ENCODE assay signal across 32 cellular contexts in the genomic region with DNA sequence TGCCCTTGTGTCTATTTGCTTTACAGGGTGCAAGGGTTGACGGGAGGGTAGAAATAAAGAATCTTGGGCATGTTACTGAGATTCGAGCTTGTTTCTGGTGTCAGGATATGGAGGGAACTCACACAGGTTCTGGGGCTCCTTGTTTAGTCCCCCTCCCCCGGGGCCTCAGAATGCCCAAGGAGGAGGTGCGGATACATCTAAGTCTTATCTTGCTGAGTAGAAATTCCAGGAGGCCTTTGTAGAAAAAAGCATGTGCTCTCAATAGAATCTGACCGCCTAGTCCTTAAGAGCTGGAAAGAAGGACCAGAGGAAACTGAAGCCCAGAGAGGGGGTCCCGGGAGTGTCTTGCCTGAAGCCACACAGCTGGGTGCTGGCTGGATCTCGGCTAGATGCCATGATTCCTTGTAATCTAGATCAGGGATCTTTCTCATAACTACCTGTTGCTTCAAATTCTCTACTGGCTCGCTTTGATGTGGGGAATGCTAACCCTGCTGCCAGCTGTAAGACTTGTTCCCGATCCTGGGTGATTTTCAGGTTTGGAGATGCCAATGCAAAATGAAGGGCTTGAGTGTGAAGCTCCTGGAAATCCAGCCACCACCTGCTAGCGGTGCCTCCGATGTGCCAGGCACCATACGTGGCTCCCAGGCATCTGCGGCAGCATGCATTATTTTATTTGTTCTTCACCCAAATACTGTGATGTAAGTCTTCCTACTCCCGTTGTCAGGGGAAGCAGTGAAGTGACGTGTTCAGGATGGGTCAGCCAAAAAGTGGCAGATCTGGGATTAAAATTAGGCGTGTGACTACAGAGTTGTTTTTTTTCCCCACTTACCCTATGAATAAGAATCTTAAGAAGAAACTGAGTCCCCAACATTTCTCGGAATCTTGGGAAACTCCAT.
A peak's percentile ranks its signal among the peaks of the same experiment; 100 is the strongest.
DNase-seq lines count a peak whose midpoint lies in the region; ATAC-seq and TF ChIP-seq lines count a peak whose summit lies in the region.
"Had no signal": no experiment of that assay in that cellular context is flagged by ENCODE, and none has a peak within 500 bp of the region (broad histone marks: within the 10 kb centered on the region; RNA-seq: fewer than 3 reads in every experiment).

No MANE protein-coding gene starts in this region.

- H3K4me1 Mint-ChIP-seq in CD4-positive, alpha-beta memory T cell: no peaks in the 10 kb centered on the region
- H3K4me1 Mint-ChIP-seq: activated CD4-positive, alpha-beta T cell treated with anti-CD3 and anti-CD28 coated beads, Interleukin-2, amount 10 ng/mL, durations not matched to agents 24 days and 14 days; immature natural killer cell had no signal

- intact Hi-C loops in Right ventricle myocardium inferior (cut with DNase I) (no loop called here), cardiac septum (cut with DNase I) (no loop called here), heart right ventricle (cut with DNase I) (no loop called here)
- intact Hi-C loops in CD4-positive, alpha-beta memory T cell (cut with micrococcal nuclease): no loop called here

- no peaks in the 10 kb centered on the region for H3K79me1 ChIP-seq in neuronal stem cell (ENCODE audit: low read depth, low read length)

- WGBS in heart right ventricle, 2 donors: 78 to 83% methylated on average over 17 of the region's 17 CpGs
- WGBS in neuronal stem cell (ENCODE audit: extremely low coverage in 2 of 2, insufficient read length in 2 of 2, insufficient replicate concordance in 1 of 2), 2 donors: no CpG with 5 or more reads among the region's 17 CpGs

- H3K27ac ChIP-seq in heart right ventricle (peak overlapping the region in 6 of 10 donors; percentile 55 to 73 (median 70)), neuronal stem cell (replicated peaks; ENCODE audit: low read length) (no peak overlapping the region)
- no peak overlapping the region for H3K27ac ChIP-seq in CD4-positive, alpha-beta memory T cell (ENCODE audit: low read depth, low read length)
- H3K27ac ChIP-seq: 22Rv1, sigmoid colon, stomach, WERI-Rb-1 had no signal

- no peak overlapping the region for H2BK12ac ChIP-seq in neuronal stem cell (ENCODE audit: low read length)

- H2BK120ac ChIP-seq in neuronal stem cell (ENCODE audit: low read depth, low read length): no peak overlapping the region

- peaks cover 0 to 29% (median 4%) of the 10 kb centered on the region in 9 donors for H3K4me1 ChIP-seq in heart right ventricle
- peaks cover 8 to 16% of the 10 kb centered on the region in 2 donors for H3K4me1 ChIP-seq in neuronal stem cell (ENCODE audit: control insufficient read depth in 2 of 2, insufficient read depth in 1 of 2, low read depth in 1 of 2, low read length in 2 of 2)
- H3K4me1 ChIP-seq in CD4-positive, alpha-beta memory T cell (ENCODE audit: insufficient read depth, low read length): no peaks in the 10 kb centered on the region

- H3K9me3 Mint-ChIP-seq in CD4-positive, alpha-beta memory T cell: no peaks in the 10 kb centered on the region
- H3K9me3 Mint-ChIP-seq: activated CD4-positive, alpha-beta T cell treated with anti-CD3 and anti-CD28 coated beads, Interleukin-2, amount 10 ng/mL, durations not matched to agents 24 days and 14 days; immature natural killer cell had no signal

- DNase-seq in Right ventricle myocardium inferior (ENCODE audit: missing footprints): no peak
- no peak for DNase-seq in cardiac septum (ENCODE audit: low spot score)
- peak in 1 of 2 donors; percentile 38 for DNase-seq in heart right ventricle
- DNase-seq in neuronal stem cell (ENCODE audit: low spot score): no peak
- DNase-seq in CD4-positive, alpha-beta memory T cell: no peak
- no peak for DNase-seq in DMS79 (lab: John Stamatoyannopoulos, UW)
- DNase-seq: activated CD4-positive, alpha-beta T cell treated with anti-CD3 and anti-CD28 coated beads, Interleukin-2, amount 10 ng/mL, durations not matched to agents 24 days and 14 days; C1 segment of cervical spinal cord; Caco-2; caudate nucleus; GDM1; GOT3; immature natural killer cell; mesenchymal stem cell; NCI-H1048; NCI-H2107; NCI-H446; NCI-H748 treated with DMSO at 0.1 percent for 48 hours; sigmoid colon; stimulated activated CD4-positive, alpha-beta T cell treated with anti-CD3 and anti-CD28 coated beads, Interleukin-12 subunit alpha, Interleukin-12 subunit beta, amount 100 ng/mL, for 4 hours; stimulated activated CD4-positive, alpha-beta T cell treated with anti-CD3 and anti-CD28 coated beads, Interleukin-4, amount 100 ng/mL, for 1 hour; stomach; T1000; WERI-Rb-1 had no signal

- peak; percentile 38 for ATAC-seq in Right ventricle myocardium inferior
- peak in 5 of 8 donors; percentile 29 to 60 (median 44) for ATAC-seq in heart right ventricle
- no peak for ATAC-seq in GM19455 (IDR thresholded peaks at IDR 0.05; ENCODE audit: unreplicated experiment)
- no peak for ATAC-seq in GM18907 (IDR thresholded peaks at IDR 0.05; ENCODE audit: unreplicated experiment)
- ATAC-seq: esophagus mucosa, left lobe of liver had no signal

- H3K4me3 ChIP-seq in heart right ventricle: no peak overlapping the region
- no peak overlapping the region for H3K4me3 ChIP-seq in neuronal stem cell (ENCODE audit: low read length in 2 of 2)
- no peak overlapping the region for H3K4me3 ChIP-seq in CD4-positive, alpha-beta memory T cell (ENCODE audit: low read length in 2 of 2)
- H3K4me3 ChIP-seq: sigmoid colon, stomach, tibial nerve had no signal

- H3K4ac ChIP-seq in neuronal stem cell (ENCODE audit: low read length): no peak overlapping the region

- no peak overlapping the region for H2AFZ ChIP-seq in neuronal stem cell (ENCODE audit: low read length)

- no peak for TF ChIP-seq CTCF in heart right ventricle (IDR thresholded peaks at IDR 0.05)

- H3K36me3 Mint-ChIP-seq in CD4-positive, alpha-beta memory T cell: no peaks in the 10 kb centered on the region
- H3K36me3 Mint-ChIP-seq: activated naive CD8-positive, alpha-beta T cell; immature natural killer cell had no signal

- POLR2A ChIA-PET in CD4-positive, alpha-beta memory T cell (lab: Charles Lee; ENCODE audit: partially characterized antibody): no interaction called here

- no peak overlapping the region for H3K14ac ChIP-seq in neuronal stem cell (ENCODE audit: low read length)

- H3K27me3 Mint-ChIP-seq in CD4-positive, alpha-beta memory T cell: no peaks in the 10 kb centered on the region
- H3K27me3 Mint-ChIP-seq: activated naive CD8-positive, alpha-beta T cell; progenitor cell of endocrine pancreas had no signal

- no peak overlapping the region for H3K4me2 ChIP-seq in neuronal stem cell (ENCODE audit: insufficient read depth, low read length, poor library complexity, severe bottlenecking)

- H3K18ac ChIP-seq in neuronal stem cell (ENCODE audit: low read length): no peak overlapping the region

- no peak overlapping the region for H3K23ac ChIP-seq in neuronal stem cell (ENCODE audit: low read depth, low read length, poor library complexity)

- no peaks in the 10 kb centered on the region for H3K36me3 ChIP-seq in heart right ventricle
- no peaks in the 10 kb centered on the region for H3K36me3 ChIP-seq in neuronal stem cell (replicated peaks in 1 of 2; ENCODE audit: control insufficient read depth in 2 of 2, insufficient read depth in 2 of 2, low read length in 2 of 2)
- no peaks in the 10 kb centered on the region for H3K36me3 ChIP-seq in CD4-positive, alpha-beta memory T cell (ENCODE audit: insufficient read depth, low read length)
- H3K36me3 ChIP-seq: sigmoid colon, tibial nerve, WERI-Rb-1 had no signal

- H2BK5ac ChIP-seq in neuronal stem cell (ENCODE audit: low read length): no peak overlapping the region

- H3K9ac ChIP-seq in neuronal stem cell (ENCODE audit: low read depth, low read length, poor library complexity): no peak overlapping the region

- H3K4me3 Mint-ChIP-seq in CD4-positive, alpha-beta memory T cell: no peak overlapping the region
- H3K4me3 Mint-ChIP-seq: activated CD4-positive, alpha-beta T cell treated with anti-CD3 and anti-CD28 coated beads, Interleukin-2, amount 10 ng/mL, durations not matched to agents 24 days and 14 days; activated naive CD8-positive, alpha-beta T cell; immature natural killer cell had no signal

- H3K27me3 ChIP-seq in heart right ventricle: no peaks in the 10 kb centered on the region
- H3K27me3 ChIP-seq in neuronal stem cell (ENCODE audit: control insufficient read depth in 3 of 3, insufficient read depth in 3 of 3, low read depth in 1 of 3, low read length in 3 of 3): no peaks in the 10 kb centered on the region
- no peaks in the 10 kb centered on the region for H3K27me3 ChIP-seq in CD4-positive, alpha-beta memory T cell (ENCODE audit: insufficient read depth, low read length)
- H3K27me3 ChIP-seq: sigmoid colon, stomach, tibial nerve had no signal

- H2AK5ac ChIP-seq in neuronal stem cell (ENCODE audit: low read depth, low read length): peak overlapping the region; percentile 72

- H3K9me3 ChIP-seq in heart right ventricle (no peaks in the 10 kb centered on the region), neuronal stem cell (replicated peaks in 1 of 2; ENCODE audit: control insufficient read depth in 2 of 2, insufficient read depth in 1 of 2, low read depth in 1 of 2, low read length in 2 of 2) (no peaks in the 10 kb centered on the region)
- no peaks in the 10 kb centered on the region for H3K9me3 ChIP-seq in CD4-positive, alpha-beta memory T cell (ENCODE audit: control insufficient read depth in 1 of 2, low read length in 2 of 2)
- H3K9me3 ChIP-seq: Caco-2, sigmoid colon, stomach, tibial nerve had no signal

- H3K27ac Mint-ChIP-seq in CD4-positive, alpha-beta memory T cell: no peak overlapping the region
- H3K27ac Mint-ChIP-seq: activated CD4-positive, alpha-beta T cell treated with anti-CD3 and anti-CD28 coated beads, Interleukin-2, amount 10 ng/mL, durations not matched to agents 24 days and 14 days; activated naive CD8-positive, alpha-beta T cell; immature natural killer cell; progenitor cell of endocrine pancreas had no signal

- CTCF ChIA-PET in CD4-positive, alpha-beta memory T cell (lab: Charles Lee; ENCODE audit: partially characterized antibody): no interaction called here

- H4K8ac ChIP-seq in neuronal stem cell (ENCODE audit: low read depth, low read length): no peak overlapping the region

- peak overlapping the region; percentile 57 for H2BK15ac ChIP-seq in neuronal stem cell (ENCODE audit: low read length)

- no peak overlapping the region for H4K91ac ChIP-seq in neuronal stem cell (ENCODE audit: low read depth, low read length, poor library complexity)

Comparison
In these comparisons a context has a peak if more than half of its experiments do, and no peak if none do; other contexts are left out.
1. ATAC-seq: peak in Right ventricle myocardium inferior (single experiment) and heart right ventricle (5 of 8); none in GM19455 (single experiment) and GM18907 (single experiment).
2. H3K27ac ChIP-seq: peak in heart right ventricle (6 of 10); none in neuronal stem cell (single experiment) and CD4-positive, alpha-beta memory T cell (single experiment).